26 cellular contexts compared by ENCODE assay signal in the genomic region with DNA sequence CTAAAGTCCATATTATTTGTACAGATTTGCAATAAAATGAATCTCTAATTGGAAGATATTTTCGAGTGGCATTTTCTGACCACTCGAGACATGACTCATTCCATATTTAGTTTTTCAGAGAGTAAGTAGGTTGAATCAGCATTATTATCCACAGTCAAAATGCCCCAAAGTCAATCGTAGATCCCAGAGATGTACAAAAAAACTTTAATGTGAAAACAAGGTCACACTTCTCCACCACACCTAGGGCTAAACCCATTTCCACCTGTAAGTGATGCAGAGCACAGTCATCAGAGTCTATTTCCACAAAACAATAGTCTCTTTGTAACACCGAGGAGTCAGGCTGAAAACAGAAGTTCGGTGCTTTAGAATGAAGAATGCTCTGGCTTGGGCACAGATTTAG.
DNase-seq lines count a peak whose midpoint lies in the region; ATAC-seq lines count a peak whose summit lies in the region.
"Had no signal": no experiment of that assay in that cellular context is flagged by ENCODE, and none has a peak within 500 bp of the region (broad histone marks: within the 10 kb centered on the region; RNA-seq: fewer than 3 reads in every experiment).

No MANE protein-coding gene starts in this region.

- H3K4me1 ChIP-seq in skeletal muscle satellite cell (ENCODE audit: control insufficient read depth, insufficient read depth, low read length) = peaks cover 13% of the 10 kb centered on the region
- H3K4me1 ChIP-seq: left lung had no signal

- no peaks in the 10 kb centered on the region for H3K27me3 ChIP-seq in skeletal muscle satellite cell (ENCODE audit: control insufficient read depth, insufficient read depth, low read length)
- H3K27me3 ChIP-seq: left lung had no signal

- in situ Hi-C loops in SK-MEL-5 (cut with HindIII; ENCODE audit: low pct_unique_long_range_greater_than_20kb, low sequenced_read_pairs) = no loop called here

- no peak overlapping the region for H3K9ac ChIP-seq in skeletal muscle satellite cell (ENCODE audit: low read depth, low read length)
- H3K9ac ChIP-seq: KMS-11 had no signal

- peaks cover 7% of the 10 kb centered on the region for H3K9me3 ChIP-seq in skeletal muscle satellite cell (replicated peaks; ENCODE audit: low read length)

- peak overlapping the region; percentile 63 for H3K4me2 ChIP-seq in skeletal muscle satellite cell (ENCODE audit: low read length)
- H3K4me2 ChIP-seq: KMS-11 had no signal

- ATAC-seq in esophagus mucosa = peak; percentile 69
- ATAC-seq in HG02588 (IDR thresholded peaks at IDR 0.05; ENCODE audit: unreplicated experiment) = no peak
- ATAC-seq: left lung; stimulated activated naive CD8-positive, alpha-beta T cell treated with anti-CD3 and anti-CD28 coated beads, Interleukin-15, Interleukin-2, amounts not matched to agents 100 U/mL and 50 U/mL, for 24 hours had no signal

- H3K36me3 ChIP-seq in skeletal muscle satellite cell (ENCODE audit: insufficient read depth, low read length) = no peaks in the 10 kb centered on the region
- H3K36me3 ChIP-seq: left lung, thoracic aorta had no signal

- peak overlapping the region; percentile 30 for H3K4me3 ChIP-seq in skeletal muscle satellite cell (ENCODE audit: low read length)
- H3K4me3 ChIP-seq: left lung, thoracic aorta had no signal

- DNase-seq in DMS53 (lab: John Stamatoyannopoulos, UW) = peak; percentile 0
- DNase-seq in DMS53 treated with DMSO at 0.1 percent for 48 hours (lab: John Stamatoyannopoulos, UW; ENCODE audit: unreplicated experiment) = no peak
- DNase-seq in SK-MEL-5 (ENCODE audit: low read depth, low spot score) = peak; percentile 24
- no peak for DNase-seq in DMS153 treated with DMSO at 0.1 percent for 48 hours (lab: John Stamatoyannopoulos, UW; ENCODE audit: unreplicated experiment)
- DNase-seq in COR-L47 (lab: John Stamatoyannopoulos, UW) = no peak
- DNase-seq: activated CD4-positive, alpha-beta T cell treated with anti-CD3 and anti-CD28 coated beads for 48 hours; activated gamma-delta T cell treated with Interleukin-2 at 50 U/mL for 16 hours; activated T-cell treated with anti-CD3 and anti-CD28 coated beads, Interleukin-2, amount 50 U/mL, for 24 hours; CD4-positive, alpha-beta T cell; effector CD4-positive, alpha-beta T cell; erythroblast; hypothalamus; immature natural killer cell; left lung; mesendoderm; NCI-H1436 treated with DMSO at 0.1 percent for 48 hours; NCI-H2107; NCI-H446; NCI-H82; RPMI8226; stimulated activated naive CD8-positive, alpha-beta T cell treated with anti-CD3 and anti-CD28 coated beads, Interleukin-15, Interleukin-2, amounts not matched to agents 100 U/mL and 50 U/mL, for 24 hours had no signal

Comparison
In these comparisons a context has a peak if more than half of its experiments do, and no peak if none do; other contexts are left out.
1. DNase-seq: peak in DMS53 (single experiment) and SK-MEL-5 (single experiment); none in DMS53 treated with DMSO at 0.1 percent for 48 hours (single experiment), DMS153 treated with DMSO at 0.1 percent for 48 hours (single experiment) and COR-L47 (single experiment).